ENCODE assay signal across 25 cellular contexts in genomic region chr1:228112167-228112566, GRCh38.
"Had no signal": no experiment of that assay in that cellular context is flagged by ENCODE, and none has a peak within 500 bp of the region (broad histone marks: within the 10 kb centered on the region; RNA-seq: fewer than 3 reads in every experiment).

No MANE protein-coding gene starts in this region.

- ATAC-seq: natural killer cell; psoas muscle; right cardiac atrium; right lobe of liver; stimulated activated effector memory CD8-positive, alpha-beta T cell treated with anti-CD3 and anti-CD28 coated beads, Interleukin-12 subunit alpha, Interleukin-12 subunit beta, amount 100 ng/mL, for 72 hours; stimulated activated naive B cell treated with anti-CD40 and anti-IgM and Interleukin-4, amounts not matched to agents 10 μg/mL and 1 μg/mL and 100 μg/mL, for 72 hours had no signal

- FAIRE-seq: small intestine had no signal

- DNase-seq: natural killer cell; occipital lobe; ovary; posterior cingulate gyrus; psoas muscle; right cardiac atrium; right lobe of liver; sigmoid colon; small intestine; stimulated activated CD4-positive, alpha-beta T cell treated with anti-CD3 and anti-CD28 coated beads, Interleukin-15, amount 100 ng/mL, for 24 hours; stimulated activated CD4-positive, alpha-beta T cell treated with anti-CD3 and anti-CD28 coated beads, Interleukin-2, amount 100 ng/mL, for 24 hours; stimulated activated CD4-positive, alpha-beta T cell treated with anti-CD3 and anti-CD28 coated beads, Interleukin-2, amount 100 ng/mL, for 48 hours; stimulated activated CD4-positive, alpha-beta T cell treated with anti-CD3 and anti-CD28 coated beads, Interleukin-4, amount 100 ng/mL, for 24 hours; stimulated activated naive B cell treated with anti-CD40 and anti-IgM and Interleukin-4, amounts not matched to agents 10 μg/mL and 1 μg/mL and 100 μg/mL, for 72 hours; stimulated activated naive CD4-positive, alpha-beta T cell treated with Interleukin-2 at 50 U/mL for 16 hours; stomach; thyroid gland; trophoblast cell; upper lobe of left lung; uterus had no signal

- H3K4me2 ChIP-seq: neural progenitor cell had no signal

- H2AFZ ChIP-seq: neural progenitor cell, parathyroid adenoma had no signal

- H3K36me3 ChIP-seq: neural progenitor cell, ovary, uterus had no signal

- H3K9ac ChIP-seq: neural progenitor cell, parathyroid adenoma had no signal

- H3K27me3 ChIP-seq: ovary, right lobe of liver, sigmoid colon, stomach, thyroid gland, tibial nerve, upper lobe of left lung, uterus had no signal

- H3K79me2 ChIP-seq: parathyroid adenoma had no signal

- H3K9me3 ChIP-seq: ovary, psoas muscle, right lobe of liver, sigmoid colon, stomach, thoracic aorta, thyroid gland, tibial nerve, upper lobe of left lung, uterus had no signal

- H3K27ac ChIP-seq: neural progenitor cell, ovary, parathyroid adenoma, psoas muscle, right lobe of liver, sigmoid colon, stomach, thoracic aorta, thyroid gland, tibial nerve, upper lobe of left lung, uterus had no signal

- H3K4me3 ChIP-seq: neural progenitor cell, ovary, psoas muscle, right lobe of liver, sigmoid colon, stomach, thoracic aorta, thyroid gland, tibial nerve, upper lobe of left lung, uterus had no signal
